ENCODE assay signal across 10 cellular contexts in the genomic region with DNA sequence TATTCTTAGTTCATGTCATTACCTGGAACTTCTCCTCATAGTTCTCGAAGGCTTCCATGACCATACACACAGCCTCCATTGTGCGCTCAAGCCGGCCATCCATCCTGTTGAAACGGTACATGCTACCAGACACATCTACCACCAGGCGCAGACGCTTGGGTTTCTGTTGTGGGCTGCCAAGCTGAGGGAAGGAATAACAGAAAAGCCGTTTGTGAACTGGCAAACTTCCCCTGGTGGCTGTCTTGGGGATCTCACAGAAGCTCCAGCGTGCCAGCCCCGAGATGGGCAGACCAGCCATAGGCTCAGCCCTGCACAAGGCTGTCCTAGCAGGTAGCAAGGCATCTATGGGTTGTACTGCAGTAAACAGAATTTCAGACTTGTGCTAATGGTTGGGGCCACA.
DNase-seq lines count a peak whose midpoint lies in the region; ATAC-seq and TF ChIP-seq lines count a peak whose summit lies in the region.
"Had no signal": no experiment of that assay in that cellular context is flagged by ENCODE, and none has a peak within 500 bp of the region (broad histone marks: within the 10 kb centered on the region; RNA-seq: fewer than 3 reads in every experiment).

No MANE protein-coding gene starts in this region.

- POLR2A ChIA-PET in A673 (lab: Charles Lee; ENCODE audit: low non-redundant PET) = no interaction called here

- no peak overlapping the region for H3K9ac ChIP-seq in DND-41 (ENCODE audit: low read depth, low read length)

- DNase-seq in A673 (ENCODE audit: low spot score) (no peak), DND-41 (no peak), germinal center (ENCODE audit: low spot score) (peak; percentile 22), NCI-H146 treated with DMSO at 0.1 percent for 48 hours (lab: John Stamatoyannopoulos, UW; ENCODE audit: unreplicated experiment) (no peak), NCI-H1694 (lab: John Stamatoyannopoulos, UW) (no peak)
- peak; percentile 5 to 17 for DNase-seq in activated CD4-positive, alpha-beta T cell treated with anti-CD3 and anti-CD28 coated beads, Interleukin-2, amount 50 U/mL, for 48 hours
- DNase-seq: naive B cell had no signal

- H3K36me3 ChIP-seq in A673 (ENCODE audit: insufficient read depth, low read length, poor library complexity, severe bottlenecking) (no peaks in the 10 kb centered on the region), DND-41 (ENCODE audit: insufficient read depth, low read length) (peaks cover 24% of the 10 kb centered on the region; the same call in 1 of the 2 replicates)

- no TSS peak for BruUV-seq in A673 (replicated peaks; lab: Mats Ljungman, UMichigan)

- no peak overlapping the region for H3K4me2 ChIP-seq in DND-41 (ENCODE audit: insufficient read depth, low read length)

- no peak overlapping the region for H2AFZ ChIP-seq in DND-41 (ENCODE audit: low read depth, low read length)

- intact Hi-C loops in A673 (cut with micrococcal nuclease; ENCODE audit: unreplicated experiment) = no loop called here

- no peak overlapping the region for H3K4me3 ChIP-seq in A673 (ENCODE audit: low read depth, low read length, poor library complexity, severe bottlenecking)
- H3K4me3 ChIP-seq in DND-41 (ENCODE audit: low read depth in 1 of 2, low read length in 2 of 2) = no peak overlapping the region

- H3K27ac ChIP-seq in A673 (ENCODE audit: low read depth, low read length, poor library complexity, severe bottlenecking) = no peak overlapping the region
- H3K27ac ChIP-seq in DND-41 (ENCODE audit: low read length) = no peak overlapping the region
- H3K27ac ChIP-seq: RWPE1 had no signal

- no peaks in the 10 kb centered on the region for H4K20me1 ChIP-seq in DND-41 (ENCODE audit: insufficient read depth, low read length)

- H3K4me1 ChIP-seq in A673 (ENCODE audit: insufficient read depth, low read length, poor library complexity, severe bottlenecking) = peaks cover 5% of the 10 kb centered on the region
- H3K4me1 ChIP-seq in DND-41 (ENCODE audit: insufficient read depth, low read length) = no peaks in the 10 kb centered on the region

- ATAC-seq in DND-41 (ENCODE audit: insufficient read depth, low read depth) (no peak), GM21447 (IDR thresholded peaks at IDR 0.05; ENCODE audit: unreplicated experiment) (no peak), HG02885 (IDR thresholded peaks at IDR 0.05; ENCODE audit: poor library complexity, unreplicated experiment) (no peak)

- no peaks in the 10 kb centered on the region for H3K79me2 ChIP-seq in DND-41 (ENCODE audit: insufficient read depth, low read length)

- H3K27me3 ChIP-seq in A673 (replicated peaks; ENCODE audit: insufficient read depth, low read depth, low read length, poor library complexity) = no peaks in the 10 kb centered on the region
- no peaks in the 10 kb centered on the region for H3K27me3 ChIP-seq in DND-41 (ENCODE audit: insufficient read depth, low read length, poor library complexity)

- CTCF ChIA-PET in A673 (lab: Charles Lee) = no interaction called here

- TF ChIP-seq CTCF in A673 (conservative IDR thresholded peaks at IDR 0.05; ENCODE audit: low read depth, low read length) (peak; percentile 27; the same call in 1 of the 2 replicates), DND-41 (IDR thresholded peaks at IDR 0.05; ENCODE audit: borderline replicate concordance, extremely low read depth, low read length, poor library complexity, severe bottlenecking) (peak; percentile 3)

- H3K9me3 ChIP-seq in A673 (ENCODE audit: low read depth, low read length, poor library complexity, severe bottlenecking) = no peaks in the 10 kb centered on the region
- H3K9me3 ChIP-seq in DND-41 (ENCODE audit: insufficient read depth, low read length, severe bottlenecking) = no peaks in the 10 kb centered on the region

Comparison
In these comparisons a context has a peak if more than half of its experiments do, and no peak if none do; other contexts are left out.
1. DNase-seq: peak in activated CD4-positive, alpha-beta T cell treated with anti-CD3 and anti-CD28 coated beads, Interleukin-2, amount 50 U/mL, for 48 hours (2 of 2) and germinal center (single experiment); none in A673 (single experiment), DND-41 (single experiment), NCI-H146 treated with DMSO at 0.1 percent for 48 hours (single experiment) and NCI-H1694 (single experiment).